1 cellular context compared by ENCODE assay signal in the genomic region with DNA sequence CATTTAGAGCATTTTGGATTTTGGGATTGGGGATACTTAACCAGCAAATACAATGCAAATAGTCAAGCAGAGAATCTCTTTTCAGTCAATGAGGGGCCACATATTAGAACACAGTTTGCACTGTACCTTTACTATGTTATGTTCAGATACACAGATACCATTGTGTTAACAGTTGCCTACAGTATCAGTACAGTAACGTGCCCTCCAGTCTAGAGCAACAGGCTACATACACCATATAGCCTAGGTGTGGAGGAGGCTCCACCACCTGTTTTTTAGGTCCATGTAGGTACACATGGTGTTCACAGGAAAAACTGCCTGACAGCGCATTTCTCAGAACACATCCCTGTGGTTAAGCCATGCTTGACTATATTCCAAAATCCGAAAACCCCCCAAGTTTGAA.
TF ChIP-seq lines count a peak whose summit lies in the region.

No MANE protein-coding gene starts in this region.

TF ChIP-seq in GM12878, 131 proteins besides CTCF, POLR2A, EP300 and RAD21 (continued from another document):
- TF ChIP-seq, protein P1, sequence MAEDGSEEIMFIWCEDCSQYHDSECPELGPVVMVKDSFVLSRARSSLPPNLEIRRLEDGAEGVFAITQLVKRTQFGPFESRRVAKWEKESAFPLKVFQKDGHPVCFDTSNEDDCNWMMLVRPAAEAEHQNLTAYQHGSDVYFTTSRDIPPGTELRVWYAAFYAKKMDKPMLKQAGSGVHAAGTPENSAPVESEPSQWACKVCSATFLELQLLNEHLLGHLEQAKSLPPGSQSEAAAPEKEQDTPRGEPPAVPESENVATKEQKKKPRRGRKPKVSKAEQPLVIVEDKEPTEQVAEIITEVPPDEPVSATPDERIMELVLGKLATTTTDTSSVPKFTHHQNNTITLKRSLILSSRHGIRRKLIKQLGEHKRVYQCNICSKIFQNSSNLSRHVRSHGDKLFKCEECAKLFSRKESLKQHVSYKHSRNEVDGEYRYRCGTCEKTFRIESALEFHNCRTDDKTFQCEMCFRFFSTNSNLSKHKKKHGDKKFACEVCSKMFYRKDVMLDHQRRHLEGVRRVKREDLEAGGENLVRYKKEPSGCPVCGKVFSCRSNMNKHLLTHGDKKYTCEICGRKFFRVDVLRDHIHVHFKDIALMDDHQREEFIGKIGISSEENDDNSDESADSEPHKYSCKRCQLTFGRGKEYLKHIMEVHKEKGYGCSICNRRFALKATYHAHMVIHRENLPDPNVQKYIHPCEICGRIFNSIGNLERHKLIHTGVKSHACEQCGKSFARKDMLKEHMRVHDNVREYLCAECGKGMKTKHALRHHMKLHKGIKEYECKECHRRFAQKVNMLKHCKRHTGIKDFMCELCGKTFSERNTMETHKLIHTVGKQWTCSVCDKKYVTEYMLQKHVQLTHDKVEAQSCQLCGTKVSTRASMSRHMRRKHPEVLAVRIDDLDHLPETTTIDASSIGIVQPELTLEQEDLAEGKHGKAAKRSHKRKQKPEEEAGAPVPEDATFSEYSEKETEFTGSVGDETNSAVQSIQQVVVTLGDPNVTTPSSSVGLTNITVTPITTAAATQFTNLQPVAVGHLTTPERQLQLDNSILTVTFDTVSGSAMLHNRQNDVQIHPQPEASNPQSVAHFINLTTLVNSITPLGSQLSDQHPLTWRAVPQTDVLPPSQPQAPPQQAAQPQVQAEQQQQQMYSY (CRISPR knock-in tag; IDR thresholded peaks at IDR 0.05), result no peak
- TF ChIP-seq POLR2AphosphoS2 (IDR thresholded peaks at IDR 0.05; ENCODE audit: low read depth, low read length) (0 out of 2 replicates have a peak, but pooled peaks have one; percentile 28), BRCA1 (IDR thresholded peaks at IDR 0.05; ENCODE audit: low read depth, low read length) (no peak)
